In the genomic region with DNA sequence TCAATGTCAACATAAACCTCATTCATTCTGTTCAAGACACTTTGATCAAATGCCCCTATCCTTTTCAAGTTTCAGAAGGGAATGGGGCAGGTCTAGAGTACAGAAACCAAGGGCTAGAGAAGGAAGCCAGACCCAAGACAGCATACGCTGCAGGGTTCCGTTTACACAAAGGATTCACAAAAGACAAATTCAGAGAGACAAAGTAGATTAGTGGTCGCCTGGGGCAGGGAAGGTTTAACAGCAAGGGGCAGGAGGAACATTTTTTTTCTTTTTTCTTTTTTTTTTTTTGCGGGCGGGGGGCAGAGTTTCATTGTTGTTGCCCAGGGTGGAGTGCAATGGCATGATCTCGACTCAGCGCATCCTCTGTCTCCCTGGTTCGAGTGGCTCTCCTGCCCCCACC, we compare ENCODE assay signal across 22 cellular contexts. TPM values are rescaled to one million over a fixed set of nuclear protein-coding genes. Genes with fewer than 3 reads are reported as not detected.
A peak's percentile ranks its signal among the peaks of the same experiment; 100 is the strongest.
DNase-seq lines count a peak whose midpoint lies in the region; ATAC-seq and TF ChIP-seq lines count a peak whose summit lies in the region.
"Had no signal": no experiment of that assay in that cellular context is flagged by ENCODE, and none has a peak within 500 bp of the region (broad histone marks: within the 10 kb centered on the region; RNA-seq: fewer than 3 reads in every experiment).

No MANE protein-coding gene starts in this region.

- no peak overlapping the region for H3K4me3 Mint-ChIP-seq in activated CD4-positive, alpha-beta T cell treated with anti-CD3 and anti-CD28 coated beads for 36 hours
- H3K4me3 Mint-ChIP-seq in glutamatergic neuron (ENCODE audit: unreplicated experiment), result no peak overlapping the region
- no peak overlapping the region for H3K4me3 Mint-ChIP-seq in stimulated activated effector memory CD8-positive, alpha-beta T cell treated with anti-CD3 and anti-CD28 coated beads, Interleukin-12 subunit alpha, Interleukin-12 subunit beta, amount 100 ng/mL, for 72 hours
- H3K4me3 Mint-ChIP-seq: CD4-positive, alpha-beta T cell had no signal

- intact Hi-C loops in activated CD4-positive, alpha-beta T cell treated with anti-CD3 and anti-CD28 coated beads for 36 hours (cut with DNase I, micrococcal nuclease), result no loop called here

- no peaks in the 10 kb centered on the region for H3K27me3 Mint-ChIP-seq in activated CD4-positive, alpha-beta T cell treated with anti-CD3 and anti-CD28 coated beads for 36 hours
- peaks cover 17% of the 10 kb centered on the region for H3K27me3 Mint-ChIP-seq in glutamatergic neuron (ENCODE audit: unreplicated experiment)
- H3K27me3 Mint-ChIP-seq: CD4-positive, alpha-beta T cell had no signal

- POLR2A ChIA-PET in activated CD4-positive, alpha-beta T cell treated with anti-CD3 and anti-CD28 coated beads for 36 hours (lab: Charles Lee), result no interaction called here

- no peak overlapping the region for H3K4me3 ChIP-seq in HUES6 (ENCODE audit: low read depth, low read length)
- H3K4me3 ChIP-seq: BLaER1, SJSA1 had no signal

- peak overlapping the region; percentile 4 for H3K9ac ChIP-seq in HUES6 (ENCODE audit: low read length)
- H3K9ac ChIP-seq: BLaER1 had no signal

- no peak for ATAC-seq in activated CD4-positive, alpha-beta T cell treated with anti-CD3 and anti-CD28 coated beads for 36 hours
- no peak for ATAC-seq in stimulated activated effector memory CD8-positive, alpha-beta T cell treated with anti-CD3 and anti-CD28 coated beads, Interleukin-12 subunit alpha, Interleukin-12 subunit beta, amount 100 ng/mL, for 72 hours

- CTCF ChIA-PET in activated CD4-positive, alpha-beta T cell treated with anti-CD3 and anti-CD28 coated beads for 36 hours (lab: Charles Lee), result no interaction called here

- H3K9me3 ChIP-seq in HUES6 (ENCODE audit: control insufficient read depth, insufficient read depth, low read depth, low read length), result no peaks in the 10 kb centered on the region
- H3K9me3 ChIP-seq: BLaER1, Caco-2, SJSA1 had no signal

- no peaks in the 10 kb centered on the region for H3K4me1 Mint-ChIP-seq in activated CD4-positive, alpha-beta T cell treated with anti-CD3 and anti-CD28 coated beads for 36 hours
- H3K4me1 Mint-ChIP-seq in glutamatergic neuron (ENCODE audit: low read depth, unreplicated experiment), result peaks cover 7% of the 10 kb centered on the region
- H3K4me1 Mint-ChIP-seq in stimulated activated effector memory CD8-positive, alpha-beta T cell treated with anti-CD3 and anti-CD28 coated beads, Interleukin-12 subunit alpha, Interleukin-12 subunit beta, amount 100 ng/mL, for 72 hours, result peaks cover 20% of the 10 kb centered on the region

- peak overlapping the region; percentile 18 for H3K27ac Mint-ChIP-seq in activated CD4-positive, alpha-beta T cell treated with anti-CD3 and anti-CD28 coated beads for 36 hours
- H3K27ac Mint-ChIP-seq in glutamatergic neuron (ENCODE audit: unreplicated experiment), result peak overlapping the region; percentile 83
- peak overlapping the region; percentile 3 for H3K27ac Mint-ChIP-seq in stimulated activated effector memory CD8-positive, alpha-beta T cell treated with anti-CD3 and anti-CD28 coated beads, Interleukin-12 subunit alpha, Interleukin-12 subunit beta, amount 100 ng/mL, for 72 hours
- H3K27ac Mint-ChIP-seq: CD4-positive, alpha-beta T cell had no signal

- H3K27me3 ChIP-seq in HUES6 (ENCODE audit: control insufficient read depth, insufficient read depth, low read length), result no peaks in the 10 kb centered on the region
- H3K27me3 ChIP-seq: BLaER1, SJSA1 had no signal

- H3K36me3 Mint-ChIP-seq in activated CD4-positive, alpha-beta T cell treated with anti-CD3 and anti-CD28 coated beads for 36 hours (ENCODE audit: low read depth), result peaks cover 45% of the 10 kb centered on the region
- peaks cover 4% of the 10 kb centered on the region for H3K36me3 Mint-ChIP-seq in glutamatergic neuron (ENCODE audit: unreplicated experiment)
- H3K36me3 Mint-ChIP-seq in stimulated activated effector memory CD8-positive, alpha-beta T cell treated with anti-CD3 and anti-CD28 coated beads, Interleukin-12 subunit alpha, Interleukin-12 subunit beta, amount 100 ng/mL, for 72 hours, result peaks cover 100% of the 10 kb centered on the region

- DNase-seq in activated CD4-positive, alpha-beta T cell treated with anti-CD3 and anti-CD28 coated beads for 36 hours, result no peak
- DNase-seq in activated CD4-positive, alpha-beta T cell treated with anti-CD3 and anti-CD28 coated beads, Interleukin-2, amount 50 U/mL, for 48 hours, result no peak
- DNase-seq in glutamatergic neuron, result no peak
- no peak for DNase-seq in stimulated activated effector memory CD8-positive, alpha-beta T cell treated with anti-CD3 and anti-CD28 coated beads, Interleukin-12 subunit alpha, Interleukin-12 subunit beta, amount 100 ng/mL, for 72 hours (ENCODE audit: low spot score in 2 of 2)
- DNase-seq in T-helper 9 cell, result no peak
- DNase-seq in SIG-M5 treated with dmso at 0.1 percent for 504 hours (lab: John Stamatoyannopoulos, UW; ENCODE audit: unreplicated experiment), result no peak
- no peak for DNase-seq in GDM1 (lab: John Stamatoyannopoulos, UW)
- DNase-seq: ACHN; Caco-2; CD4-positive, alpha-beta T cell; DND-41; Kasumi-1; NCI-H1417; NCI-H1694 treated with DMSO at 0.1 percent for 48 hours; NCI-H2081 treated with DMSO at 0.1 percent for 48 hours; NCI-H2171 treated with DMSO at 0.1 percent for 48 hours; NCI-H524 treated with DMSO at 0.1 percent for 48 hours; OCI-M1 had no signal

- no peaks in the 10 kb centered on the region; the same call in 1 of the 2 replicates for H3K4me1 ChIP-seq in HUES6 (ENCODE audit: control insufficient read depth, insufficient read depth, low read length)
- H3K4me1 ChIP-seq: Caco-2 had no signal

- H3K36me3 ChIP-seq in HUES6 (ENCODE audit: control insufficient read depth, insufficient read depth, low read length), result peaks cover 77% of the 10 kb centered on the region

- no peak overlapping the region for H3K27ac ChIP-seq in HUES6 (ENCODE audit: low read depth, low read length)
- H3K27ac ChIP-seq: 22Rv1, BLaER1, SJSA1 had no signal

- H3K9me3 Mint-ChIP-seq in activated CD4-positive, alpha-beta T cell treated with anti-CD3 and anti-CD28 coated beads for 36 hours (ENCODE audit: low read depth), result no peaks in the 10 kb centered on the region
- peaks cover 10% of the 10 kb centered on the region for H3K9me3 Mint-ChIP-seq in glutamatergic neuron (ENCODE audit: unreplicated experiment)
- H3K9me3 Mint-ChIP-seq in stimulated activated effector memory CD8-positive, alpha-beta T cell treated with anti-CD3 and anti-CD28 coated beads, Interleukin-12 subunit alpha, Interleukin-12 subunit beta, amount 100 ng/mL, for 72 hours, result no peaks in the 10 kb centered on the region
- H3K9me3 Mint-ChIP-seq: CD4-positive, alpha-beta T cell had no signal

- TF ChIP-seq CTCF in glutamatergic neuron (IDR thresholded peaks at IDR 0.05; ENCODE audit: partially characterized antibody, unreplicated experiment), result no peak

RNA-seq across cellular contexts. Expression of a gene that starts 19.9 kb away (rescaled TPM):
- 100 to 1,000 TPM; 306 to 360 TPM for total RNA-seq in activated CD4-positive, alpha-beta T cell treated with anti-CD3 and anti-CD28 coated beads for 36 hours
- total RNA-seq in glutamatergic neuron (ENCODE audit: unreplicated experiment), result 97.3 TPM

Comparison
In these comparisons a context has a peak if more than half of its experiments do, and no peak if none do; other contexts are left out.
1. H3K27ac Mint-ChIP-seq: peak in every context shown above with its lines; median percentile 83 in glutamatergic neuron; 18 in activated CD4-positive, alpha-beta T cell treated with anti-CD3 and anti-CD28 coated beads for 36 hours; 3 in stimulated activated effector memory CD8-positive, alpha-beta T cell treated with anti-CD3 and anti-CD28 coated beads, Interleukin-12 subunit alpha, Interleukin-12 subunit beta, amount 100 ng/mL, for 72 hours.